8 cellular contexts compared by ENCODE assay signal in genomic region chrX:47144626-47145407, GRCh38. TPM values are rescaled to one million over a fixed set of nuclear protein-coding genes. Genes with fewer than 3 reads are reported as not detected.
DNase-seq lines count a peak whose midpoint lies in the region; ATAC-seq and TF ChIP-seq lines count a peak whose summit lies in the region.

TSS of gene NDUFB11 (minus strand) at chrX:47144702. CDS start at chrX:47144679, 23 bp downstream.
A gene with protein sequence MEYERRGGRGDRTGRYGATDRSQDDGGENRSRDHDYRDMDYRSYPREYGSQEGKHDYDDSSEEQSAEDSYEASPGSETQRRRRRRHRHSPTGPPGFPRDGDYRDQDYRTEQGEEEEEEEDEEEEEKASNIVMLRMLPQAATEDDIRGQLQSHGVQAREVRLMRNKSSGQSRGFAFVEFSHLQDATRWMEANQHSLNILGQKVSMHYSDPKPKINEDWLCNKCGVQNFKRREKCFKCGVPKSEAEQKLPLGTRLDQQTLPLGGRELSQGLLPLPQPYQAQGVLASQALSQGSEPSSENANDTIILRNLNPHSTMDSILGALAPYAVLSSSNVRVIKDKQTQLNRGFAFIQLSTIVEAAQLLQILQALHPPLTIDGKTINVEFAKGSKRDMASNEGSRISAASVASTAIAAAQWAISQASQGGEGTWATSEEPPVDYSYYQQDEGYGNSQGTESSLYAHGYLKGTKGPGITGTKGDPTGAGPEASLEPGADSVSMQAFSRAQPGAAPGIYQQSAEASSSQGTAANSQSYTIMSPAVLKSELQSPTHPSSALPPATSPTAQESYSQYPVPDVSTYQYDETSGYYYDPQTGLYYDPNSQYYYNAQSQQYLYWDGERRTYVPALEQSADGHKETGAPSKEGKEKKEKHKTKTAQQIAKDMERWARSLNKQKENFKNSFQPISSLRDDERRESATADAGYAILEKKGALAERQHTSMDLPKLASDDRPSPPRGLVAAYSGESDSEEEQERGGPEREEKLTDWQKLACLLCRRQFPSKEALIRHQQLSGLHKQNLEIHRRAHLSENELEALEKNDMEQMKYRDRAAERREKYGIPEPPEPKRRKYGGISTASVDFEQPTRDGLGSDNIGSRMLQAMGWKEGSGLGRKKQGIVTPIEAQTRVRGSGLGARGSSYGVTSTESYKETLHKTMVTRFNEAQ (plus strand): TSS chrX:47145221. CDS start chrX:47147482, 2,261 bp downstream.

- H3K4me1 ChIP-seq in mammary epithelial cell (ENCODE audit: insufficient read depth, low read length) (peaks cover 9% of the 10 kb centered on the region), smooth muscle cell (ENCODE audit: low read depth) (peaks cover 6% of the 10 kb centered on the region)

- H3F3A ChIP-seq in smooth muscle cell (ENCODE audit: low read depth): no peaks in the 10 kb centered on the region

- CTCF ChIA-PET in mammary epithelial cell (lab: Charles Lee; ENCODE audit: low non-redundant PET): interaction anchor here (0.6 kb wide), 2 partner anchors 26 to 411 kb away, joined by 4 to 20 read pairs; no protein-coding TSS in a partner anchor

- H3K4me3 ChIP-seq in WERI-Rb-1 (ENCODE audit: low read depth, low read length) (peak within 1 kb of the TSS; percentile 55), mammary epithelial cell (replicated peaks in 1 of 3; ENCODE audit: insufficient read depth in 1 of 3, low read depth in 2 of 3, low read length in 3 of 3) (peak within 1 kb of the TSS; percentile 64 to 79 (median 65)), smooth muscle cell (peak within 1 kb of the TSS; percentile 79)

- intact Hi-C loops in mammary epithelial cell (cut with micrococcal nuclease): loop anchor here (2.0 kb wide), 2 partner anchors 16 to 48 kb away; partner anchors contain the start of gene UBA1

- H3K36me3 ChIP-seq in WERI-Rb-1: peaks cover 20% of the 10 kb centered on the region
- no peaks in the 10 kb centered on the region for H3K36me3 ChIP-seq in mammary epithelial cell (ENCODE audit: insufficient read depth, low read length)
- no peaks in the 10 kb centered on the region for H3K36me3 ChIP-seq in smooth muscle cell (ENCODE audit: low read depth)

- peak within 1 kb of the TSS; percentile 67 for H3K4me2 ChIP-seq in mammary epithelial cell (ENCODE audit: insufficient read depth, low read depth, low read length)
- H3K4me2 ChIP-seq in smooth muscle cell: peak within 1 kb of the TSS; percentile 85

- TF ChIP-seq CTCF in WERI-Rb-1 (IDR thresholded peaks at IDR 0.05; ENCODE audit: low read depth, low read length): peak; percentile 50
- peak; percentile 37 to 61 for TF ChIP-seq CTCF in mammary epithelial cell (conservative IDR thresholded peaks at IDR 0.05 in 1 of 2, IDR thresholded peaks at IDR 0.05 in 1 of 2; ENCODE audit: extremely low read depth in 1 of 2, insufficient read depth in 1 of 2, low read depth in 1 of 2, low read length in 2 of 2)
- peak; percentile 48 for TF ChIP-seq CTCF in smooth muscle cell (IDR thresholded peaks at IDR 0.05; ENCODE audit: borderline replicate concordance, insufficient read depth, poor library complexity, severe bottlenecking)

- peak within 1 kb of the TSS; percentile 84 for H3K9ac ChIP-seq in mammary epithelial cell (ENCODE audit: insufficient read depth, low read length)
- peak within 1 kb of the TSS; percentile 93 for H3K9ac ChIP-seq in smooth muscle cell (ENCODE audit: low read depth)

- DNase-seq in AG08396 (ENCODE audit: low spot score) (peak; percentile 91), NCI-H2227 (lab: John Stamatoyannopoulos, UW; ENCODE audit: unreplicated experiment) (peak; percentile 98), WERI-Rb-1 (peak; percentile 94), mammary epithelial cell (peak; percentile 91), iPS-NIHi11 (ENCODE audit: low spot score) (peak; percentile 90), smooth muscle cell (lab: John Stamatoyannopoulos, UW; ENCODE audit: unreplicated experiment) (peak; percentile 58)

- H3K27ac ChIP-seq in WERI-Rb-1 (peak within 1 kb of the TSS; percentile 98), mammary epithelial cell (ENCODE audit: insufficient read depth, low read depth, low read length) (peak within 1 kb of the TSS; percentile 78), smooth muscle cell (ENCODE audit: low read depth) (peak within 1 kb of the TSS; percentile 90)

- peak within 1 kb of the TSS; percentile 87 for H2AFZ ChIP-seq in mammary epithelial cell (ENCODE audit: low read depth, low read length)
- H2AFZ ChIP-seq in smooth muscle cell (ENCODE audit: low read depth): peak within 1 kb of the TSS; percentile 26

- H4K20me1 ChIP-seq in mammary epithelial cell (ENCODE audit: insufficient read depth, low read length) (no peaks in the 10 kb centered on the region), smooth muscle cell (ENCODE audit: low read depth) (peaks cover 29% of the 10 kb centered on the region)

- H3K79me2 ChIP-seq in mammary epithelial cell (ENCODE audit: insufficient read depth, low read length) (peaks cover 60% of the 10 kb centered on the region), smooth muscle cell (ENCODE audit: low read depth) (peaks cover 41% of the 10 kb centered on the region)

- 35% methylated on average over 43 of the region's 56 CpGs for WGBS in mammary epithelial cell (ENCODE audit: low coverage, missing lambda C conversion rate)
- WGBS in smooth muscle cell (ENCODE audit: low lambda C conversion rate): 47% methylated on average over 56 of the region's 56 CpGs

- ATAC-seq in GM18907 (IDR thresholded peaks at IDR 0.05; ENCODE audit: unreplicated experiment) (peak; percentile 87), HG03159 (IDR thresholded peaks at IDR 0.05; ENCODE audit: unreplicated experiment) (peak; percentile 80)

- no TSS peak for BruUV-seq in mammary epithelial cell (replicated peaks; lab: Mats Ljungman, UMichigan)

- peaks cover 6% of the 10 kb centered on the region for H3K27me3 ChIP-seq in WERI-Rb-1 (ENCODE audit: insufficient read depth, low read depth, severe bottlenecking)
- no peaks in the 10 kb centered on the region for H3K27me3 ChIP-seq in mammary epithelial cell (ENCODE audit: insufficient read depth, low read length)
- H3K27me3 ChIP-seq in smooth muscle cell (ENCODE audit: low read depth): no peaks in the 10 kb centered on the region

- in situ Hi-C loops in mammary epithelial cell (cut with MboI; ENCODE audit: low sequenced_read_pairs in 2 of 2): no loop called here

- dilution Hi-C loops in mammary epithelial cell (cut with HindIII; ENCODE audit: low sequenced_read_pairs): no loop called here

- H3K9me3 ChIP-seq in WERI-Rb-1 (ENCODE audit: severe bottlenecking) (no peaks in the 10 kb centered on the region), mammary epithelial cell (replicated peaks; ENCODE audit: insufficient read depth, low read length) (peaks cover 3% of the 10 kb centered on the region), smooth muscle cell (replicated peaks; ENCODE audit: low read depth) (no peaks in the 10 kb centered on the region)

RNA-seq across cellular contexts. Expression of gene NDUFB11, which starts in this region (rescaled TPM):
- total RNA-seq in mammary epithelial cell (10 to 100 TPM; 42.3 to 57.2 TPM), smooth muscle cell (67.4 and 82.6 TPM in 2 replicates)
- polyA plus RNA-seq in mammary epithelial cell (52.6 TPM), smooth muscle cell (167 and 178 TPM in 2 replicates)
- 44.4 TPM for polyA minus RNA-seq in mammary epithelial cell

RNA-seq across cellular contexts. Expression of the second gene that starts in this region (rescaled TPM):
- total RNA-seq in mammary epithelial cell: 10 to 100 TPM; 33.3 to 42.1 TPM
- 29.7 TPM for polyA plus RNA-seq in mammary epithelial cell
- 47.5 TPM for polyA minus RNA-seq in mammary epithelial cell
- total RNA-seq in smooth muscle cell: 17.6 and 18.3 TPM in 2 replicates
- 39.2 and 42.7 TPM in 2 replicates for polyA plus RNA-seq in smooth muscle cell

Comparison
In these comparisons a context has a peak if more than half of its experiments do, and no peak if none do; other contexts are left out.
1. Peak in every context shown above with its lines: DNase-seq, ATAC-seq, H3K4me3 ChIP-seq and H3K27ac ChIP-seq.